9 cellular contexts compared by ENCODE assay signal in genomic region chr17:6420173-6420641, GRCh38. TPM values are rescaled to one million over a fixed set of nuclear protein-coding genes. Genes with fewer than 3 reads are reported as not detected.
DNase-seq lines count a peak whose midpoint lies in the region; ATAC-seq and TF ChIP-seq lines count a peak whose summit lies in the region.
"Had no signal": no experiment of that assay in that cellular context is flagged by ENCODE, and none has a peak within 500 bp of the region (broad histone marks: within the 10 kb centered on the region; RNA-seq: fewer than 3 reads in every experiment).

No MANE protein-coding gene starts in this region.

- no peak overlapping the region for H2AFZ ChIP-seq in smooth muscle cell (ENCODE audit: low read depth)

- H3K4me1 ChIP-seq in smooth muscle cell (ENCODE audit: low read depth), result no peaks in the 10 kb centered on the region

- peak; percentile 22 for TF ChIP-seq CTCF in smooth muscle cell (IDR thresholded peaks at IDR 0.05; ENCODE audit: borderline replicate concordance, insufficient read depth, poor library complexity, severe bottlenecking)

- no peak overlapping the region for H3K27ac ChIP-seq in smooth muscle cell (ENCODE audit: low read depth)

- ATAC-seq in effector memory CD8-positive, alpha-beta T cell (replicated peaks), result peak; percentile 17
- no peak for ATAC-seq in HG02571 (IDR thresholded peaks at IDR 0.05; ENCODE audit: unreplicated experiment)
- ATAC-seq: CD8-positive, alpha-beta T cell had no signal

- no peaks in the 10 kb centered on the region for H3K79me2 ChIP-seq in smooth muscle cell (ENCODE audit: low read depth)

- H3K9ac ChIP-seq in smooth muscle cell (ENCODE audit: low read depth), result no peak overlapping the region

- H3K4me1 Mint-ChIP-seq in effector memory CD8-positive, alpha-beta T cell (ENCODE audit: low read depth in 2 of 2), result peaks cover 3 to 4% of the 10 kb centered on the region in 2 donors

- no peaks in the 10 kb centered on the region for H3F3A ChIP-seq in smooth muscle cell (ENCODE audit: low read depth)

- H4K20me1 ChIP-seq in smooth muscle cell (ENCODE audit: low read depth), result no peaks in the 10 kb centered on the region

- peaks cover 7% of the 10 kb centered on the region for H3K27me3 ChIP-seq in smooth muscle cell (ENCODE audit: low read depth)

- H3K27ac Mint-ChIP-seq in effector memory CD8-positive, alpha-beta T cell, result no peak overlapping the region
- H3K27ac Mint-ChIP-seq: CD8-positive, alpha-beta T cell had no signal

- peak; percentile 50 for DNase-seq in NCI-H82 (lab: John Stamatoyannopoulos, UW)
- DNase-seq in NCI-H82 treated with DMSO at 0.1 percent for 48 hours (lab: John Stamatoyannopoulos, UW; ENCODE audit: unreplicated experiment), result no peak
- DNase-seq in NCI-H526 treated with DMSO at 0.1 percent for 48 hours (lab: John Stamatoyannopoulos, UW), result peak; percentile 8
- DNase-seq in effector memory CD8-positive, alpha-beta T cell, result no peak
- DNase-seq in smooth muscle cell (lab: John Stamatoyannopoulos, UW; ENCODE audit: unreplicated experiment), result no peak
- DNase-seq in activated gamma-delta T cell treated with Interleukin-2 at 50 U/mL for 16 hours, result no peak
- DNase-seq in NK-92 treated with Interleukin-12 subunit alpha and Interleukin-12 subunit beta, amount 100 ng/mL, for 24 hours (lab: John Stamatoyannopoulos, UW), result no peak

- no peak overlapping the region for H3K4me2 ChIP-seq in smooth muscle cell

- H3K36me3 Mint-ChIP-seq in effector memory CD8-positive, alpha-beta T cell (ENCODE audit: insufficient read depth), result no peaks in the 10 kb centered on the region
- H3K36me3 Mint-ChIP-seq: CD8-positive, alpha-beta T cell had no signal

- no peaks in the 10 kb centered on the region for H3K9me3 ChIP-seq in smooth muscle cell (replicated peaks; ENCODE audit: low read depth)

- H3K27me3 Mint-ChIP-seq in effector memory CD8-positive, alpha-beta T cell, result peaks cover 19 to 76% of the 10 kb centered on the region in 2 donors

- H3K4me3 ChIP-seq in smooth muscle cell, result no peak overlapping the region

- no peaks in the 10 kb centered on the region for H3K9me3 Mint-ChIP-seq in effector memory CD8-positive, alpha-beta T cell
- H3K9me3 Mint-ChIP-seq: CD8-positive, alpha-beta T cell had no signal

- no peaks in the 10 kb centered on the region for H3K36me3 ChIP-seq in smooth muscle cell (ENCODE audit: low read depth)

- H3K4me3 Mint-ChIP-seq in effector memory CD8-positive, alpha-beta T cell, result no peak overlapping the region
- H3K4me3 Mint-ChIP-seq: CD8-positive, alpha-beta T cell had no signal

- 31% methylated on average over 11 of the region's 13 CpGs for WGBS in smooth muscle cell (ENCODE audit: low lambda C conversion rate)

RNA-seq across cellular contexts. Expression of gene AIPL1, which starts 14.7 kb away (rescaled TPM):
- total RNA-seq in smooth muscle cell, result not detected in 2 replicates
- not detected in 2 replicates for polyA plus RNA-seq in smooth muscle cell
- total RNA-seq: CD8-positive, alpha-beta T cell had no signal

RNA-seq across cellular contexts. Expression of gene PIMREG, which starts 24.0 kb away (rescaled TPM):
- total RNA-seq in smooth muscle cell, result 2.2 and 3.5 TPM in 2 replicates
- polyA plus RNA-seq in smooth muscle cell, result 10.3 and 11.7 TPM in 2 replicates
- total RNA-seq: CD8-positive, alpha-beta T cell had no signal

Comparison
In these comparisons a context has a peak if more than half of its experiments do, and no peak if none do; other contexts are left out.
1. DNase-seq: peak in NCI-H82 (single experiment) and NCI-H526 treated with DMSO at 0.1 percent for 48 hours (single experiment); none in NCI-H82 treated with DMSO at 0.1 percent for 48 hours (single experiment), effector memory CD8-positive, alpha-beta T cell (0 of 3), smooth muscle cell (single experiment), activated gamma-delta T cell treated with Interleukin-2 at 50 U/mL for 16 hours (single experiment) and NK-92 treated with Interleukin-12 subunit alpha and Interleukin-12 subunit beta, amount 100 ng/mL, for 24 hours (single experiment).